In the genomic region with DNA sequence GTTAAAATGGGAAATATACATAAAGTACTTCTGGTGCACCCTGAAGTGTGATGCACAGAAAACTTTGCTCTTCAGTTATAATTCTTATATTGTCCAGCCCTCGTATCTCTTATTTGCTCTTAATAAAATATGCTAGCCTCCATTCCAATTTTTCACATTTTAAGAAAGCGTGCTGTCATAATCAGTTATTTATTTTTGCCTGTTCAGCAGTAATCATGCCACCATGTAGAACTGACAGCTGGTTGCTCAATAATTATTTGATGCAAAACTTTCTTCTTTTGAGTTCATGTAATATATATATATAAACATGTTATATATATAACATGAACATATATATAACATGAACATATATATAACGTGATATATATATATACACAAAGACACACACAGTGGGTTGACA, we compare ENCODE assay signal across 25 cellular contexts.
DNase-seq lines count a peak whose midpoint lies in the region; ATAC-seq, FAIRE-seq and TF ChIP-seq lines count a peak whose summit lies in the region.
"Had no signal": no experiment of that assay in that cellular context is flagged by ENCODE, and none has a peak within 500 bp of the region (broad histone marks: within the 10 kb centered on the region; RNA-seq: fewer than 3 reads in every experiment).

No MANE protein-coding gene starts in this region.

- no peaks in the 10 kb centered on the region for H3K9me3 ChIP-seq in HepG2 (ENCODE audit: low read length)
- no peaks in the 10 kb centered on the region for H3K9me3 ChIP-seq in right lobe of liver
- H3K9me3 ChIP-seq in K562 (replicated peaks; ENCODE audit: control insufficient read depth, insufficient read depth, low read depth, low read length), result no peaks in the 10 kb centered on the region
- no peaks in the 10 kb centered on the region for H3K9me3 ChIP-seq in mesenchymal stem cell (ENCODE audit: control insufficient read depth, low read length)
- H3K9me3 ChIP-seq: BE2C, BLaER1 had no signal

- H2BK5ac ChIP-seq in mesenchymal stem cell (ENCODE audit: low read depth, low read length, poor library complexity, severe bottlenecking), result no peak overlapping the region

- no peak overlapping the region for H3K27ac Mint-ChIP-seq in activated T-cell treated with anti-CD3 and anti-CD28 coated beads, Interleukin-2, amount 50 U/mL, for 24 hours
- H3K27ac Mint-ChIP-seq: CD14-positive monocyte; CD4-positive, alpha-beta memory T cell; CD4-positive, CD25-positive, alpha-beta regulatory T cell; CD8-positive, alpha-beta memory T cell had no signal

- H2BK12ac ChIP-seq in mesenchymal stem cell (ENCODE audit: low read length in 2 of 2), result no peak overlapping the region

- H3K27me3 ChIP-seq in HepG2 (ENCODE audit: control insufficient read depth in 1 of 2, insufficient read depth in 2 of 2, low read length in 2 of 2), result no peaks in the 10 kb centered on the region
- H3K27me3 ChIP-seq in right lobe of liver, result no peaks in the 10 kb centered on the region
- no peaks in the 10 kb centered on the region for H3K27me3 ChIP-seq in K562 (ENCODE audit: control insufficient read depth in 2 of 2, insufficient read depth in 2 of 2, low read length in 2 of 2)
- H3K27me3 ChIP-seq in mesenchymal stem cell (ENCODE audit: control insufficient read depth in 1 of 2, insufficient read depth in 1 of 2, low read length in 2 of 2), result no peaks in the 10 kb centered on the region
- H3K27me3 ChIP-seq: BE2C, BLaER1 had no signal

- H3K4me2 ChIP-seq in HepG2 (ENCODE audit: low read depth, low read length) (no peak overlapping the region), K562 (ENCODE audit: insufficient read depth, low read length) (no peak overlapping the region), mesenchymal stem cell (ENCODE audit: low read length, poor library complexity, severe bottlenecking) (no peak overlapping the region)
- H3K4me2 ChIP-seq: BLaER1 had no signal

- no peak overlapping the region for H3K4me3 ChIP-seq in HepG2 (replicated peaks in 1 of 3; ENCODE audit: insufficient read depth in 1 of 3, low read depth in 2 of 3, low read length in 3 of 3)
- no peak overlapping the region for H3K4me3 ChIP-seq in right lobe of liver
- no peak overlapping the region for H3K4me3 ChIP-seq in K562
- no peak overlapping the region for H3K4me3 ChIP-seq in mesenchymal stem cell (ENCODE audit: insufficient read depth in 1 of 2, low read depth in 1 of 2, low read length in 2 of 2)
- H3K4me3 ChIP-seq: BLaER1, GM12878 had no signal

- DNase-seq in HepG2 (ENCODE audit: low spot score) (no peak), right lobe of liver (no peak), K562 (ENCODE audit: extremely low read depth in 1 of 4, low spot score in 3 of 4) (no peak), mesenchymal stem cell (no peak)
- no peak for DNase-seq in activated T-cell treated with anti-CD3 and anti-CD28 coated beads, Interleukin-2, amount 50 U/mL, for 24 hours
- DNase-seq: ACHN; BE2C; C1 segment of cervical spinal cord; CD4-positive, alpha-beta memory T cell; CD4-positive, CD25-positive, alpha-beta regulatory T cell; CD8-positive, alpha-beta memory T cell; COR-L47; DMS 273 treated with DMSO at 0.1 percent for 48 hours; DMS153; DMS53; DMS79; DND-41; EL; GDM1 had no signal

- H2BK15ac ChIP-seq in mesenchymal stem cell (ENCODE audit: low read depth, poor library complexity, severe bottlenecking), result no peak overlapping the region

- H3K4me1 ChIP-seq in HepG2 (ENCODE audit: insufficient read depth, low read length) (peaks cover 24% of the 10 kb centered on the region), right lobe of liver (no peaks in the 10 kb centered on the region), K562 (replicated peaks in 1 of 2; ENCODE audit: control insufficient read depth in 2 of 2, insufficient read depth in 2 of 2, low read length in 2 of 2) (no peaks in the 10 kb centered on the region), mesenchymal stem cell (ENCODE audit: control insufficient read depth, insufficient read depth, low read depth, low read length) (no peaks in the 10 kb centered on the region)

- H3K27me3 Mint-ChIP-seq in activated T-cell treated with anti-CD3 and anti-CD28 coated beads, Interleukin-2, amount 50 U/mL, for 24 hours, result no peaks in the 10 kb centered on the region
- H3K27me3 Mint-ChIP-seq: CD4-positive, alpha-beta memory T cell; CD4-positive, CD25-positive, alpha-beta regulatory T cell; CD8-positive, alpha-beta memory T cell had no signal

- TF ChIP-seq POLR2A in HepG2 (IDR thresholded peaks at IDR 0.05; ENCODE audit: insufficient read depth in 1 of 2, low read depth in 2 of 2, low read length in 2 of 2) (no peak), right lobe of liver (IDR thresholded peaks at IDR 0.05) (no peak), K562 (conservative IDR thresholded peaks at IDR 0.05) (no peak)

- H2AFZ ChIP-seq in HepG2 (ENCODE audit: low read length) (no peak overlapping the region), K562 (ENCODE audit: low read depth, low read length) (no peak overlapping the region), mesenchymal stem cell (ENCODE audit: low read depth, low read length) (no peak overlapping the region)

- no peaks in the 10 kb centered on the region for H4K20me1 ChIP-seq in HepG2 (ENCODE audit: insufficient read depth, low read length)
- H4K20me1 ChIP-seq in K562 (replicated peaks; ENCODE audit: control insufficient read depth, insufficient read depth, low read length), result no peaks in the 10 kb centered on the region
- H4K20me1 ChIP-seq: BLaER1 had no signal

- CTCF ChIA-PET in HepG2 (lab: Yijun Ruan, JAX; ENCODE audit: low intra/inter-chr PET ratio, low total read pairs), result no interaction called here
- CTCF ChIA-PET in K562 (lab: Yijun Ruan, JAX; ENCODE audit: low intra/inter-chr PET ratio), result no interaction called here

- H3K23ac ChIP-seq in mesenchymal stem cell (ENCODE audit: low read length in 2 of 2), result no peak overlapping the region

- no peaks in the 10 kb centered on the region for H3K9me1 ChIP-seq in K562 (ENCODE audit: control insufficient read depth, insufficient read depth, low read length)

- H3K36me3 ChIP-seq in HepG2 (replicated peaks in 1 of 2; ENCODE audit: control insufficient read depth in 1 of 2, insufficient read depth in 2 of 2, low read length in 2 of 2) (no peaks in the 10 kb centered on the region), right lobe of liver (no peaks in the 10 kb centered on the region), K562 (ENCODE audit: control insufficient read depth, insufficient read depth, low read length) (no peaks in the 10 kb centered on the region), mesenchymal stem cell (ENCODE audit: control insufficient read depth in 1 of 2, insufficient read depth in 2 of 2, low read depth in 1 of 2, low read length in 2 of 2) (no peaks in the 10 kb centered on the region)
- H3K36me3 ChIP-seq: BE2C, BLaER1 had no signal

- no peak overlapping the region for H3K14ac ChIP-seq in mesenchymal stem cell (ENCODE audit: low read length in 2 of 2)

- H3K36me3 Mint-ChIP-seq in activated T-cell treated with anti-CD3 and anti-CD28 coated beads, Interleukin-2, amount 50 U/mL, for 24 hours (ENCODE audit: low read depth), result no peaks in the 10 kb centered on the region
- H3K36me3 Mint-ChIP-seq: CD14-positive monocyte; CD4-positive, alpha-beta memory T cell; CD4-positive, CD25-positive, alpha-beta regulatory T cell had no signal

- TF ChIP-seq CTCF in HepG2 (CRISPR knock-in tag; IDR thresholded peaks at IDR 0.05), result no peak
- no peak for TF ChIP-seq CTCF in right lobe of liver (IDR thresholded peaks at IDR 0.05)
- TF ChIP-seq CTCF in K562 (IDR thresholded peaks at IDR 0.05 in 2 of 3, conservative IDR thresholded peaks at IDR 0.05 in 1 of 3; ENCODE audit: insufficient read depth in 2 of 3, low read depth in 1 of 3, low read length in 3 of 3), result no peak

- no peak overlapping the region for H4K8ac ChIP-seq in mesenchymal stem cell (ENCODE audit: low read length)

- no peak overlapping the region for H3K4me3 Mint-ChIP-seq in activated T-cell treated with anti-CD3 and anti-CD28 coated beads, Interleukin-2, amount 50 U/mL, for 24 hours
- H3K4me3 Mint-ChIP-seq: CD14-positive monocyte; CD4-positive, alpha-beta memory T cell; CD4-positive, CD25-positive, alpha-beta regulatory T cell; CD8-positive, alpha-beta memory T cell had no signal

- ATAC-seq in HepG2 (no peak), right lobe of liver (no peak), K562 (no peak)

- TF ChIP-seq EP300 in HepG2 (IDR thresholded peaks at IDR 0.05; ENCODE audit: low read depth in 2 of 2, low read length in 2 of 2) (no peak), HepG2 (CRISPR knock-in tag; IDR thresholded peaks at IDR 0.05; ENCODE audit: borderline replicate concordance) (no peak), K562 (IDR thresholded peaks at IDR 0.05; ENCODE audit: low read length) (no peak)

- no peaks in the 10 kb centered on the region for H3K79me2 ChIP-seq in HepG2 (ENCODE audit: insufficient read depth, low read length)
- no peaks in the 10 kb centered on the region for H3K79me2 ChIP-seq in K562 (ENCODE audit: control insufficient read depth, insufficient read depth, low read length)

- H3K79me1 ChIP-seq in mesenchymal stem cell (replicated peaks; ENCODE audit: low read length, poor library complexity, severe bottlenecking), result no peaks in the 10 kb centered on the region

- no peak overlapping the region for H3K18ac ChIP-seq in mesenchymal stem cell (ENCODE audit: low read depth in 1 of 2, low read length in 2 of 2)

- intact Hi-C loops in HepG2 (cut with micrococcal nuclease; ENCODE audit: unreplicated experiment) (loop anchor here (5.0 kb wide), 1 partner anchor 81 kb away; no protein-coding TSS in a partner anchor), right lobe of liver (cut with DNase I) (no loop called here), K562 (cut with micrococcal nuclease) (no loop called here)

- no peak overlapping the region for H2AK5ac ChIP-seq in mesenchymal stem cell (ENCODE audit: low read length, severe bottlenecking)

- H3K27ac ChIP-seq in HepG2 (ENCODE audit: extremely low read length, insufficient read depth, low read length) (no peak overlapping the region), right lobe of liver (no peak overlapping the region), K562 (ENCODE audit: extremely low read depth, low read depth, low read length) (no peak overlapping the region), mesenchymal stem cell (ENCODE audit: low read length, poor library complexity, severe bottlenecking) (no peak overlapping the region)
- H3K27ac ChIP-seq: 22Rv1, BLaER1 had no signal

- H4K91ac ChIP-seq in mesenchymal stem cell (ENCODE audit: low read length), result no peak overlapping the region

- 23% methylated on average over 3 of the region's 3 CpGs for WGBS in HepG2 (ENCODE audit: low lambda C conversion rate)
- 49% methylated on average over 3 of the region's 3 CpGs for WGBS in right lobe of liver (ENCODE audit: insufficient coverage, low coverage, low lambda C conversion rate, missing lambda C conversion rate)
- WGBS in K562 (ENCODE audit: insufficient coverage, low coverage, missing lambda C conversion rate), result 3% methylated on average over 3 of the region's 3 CpGs
- 22% methylated on average over 1 of the region's 3 CpGs for WGBS in mesenchymal stem cell

- H3K9me3 Mint-ChIP-seq in activated T-cell treated with anti-CD3 and anti-CD28 coated beads, Interleukin-2, amount 50 U/mL, for 24 hours, result no peaks in the 10 kb centered on the region

- H2BK120ac ChIP-seq in mesenchymal stem cell (ENCODE audit: low read depth, low read length), result no peak overlapping the region

- no peak for FAIRE-seq in HepG2 (lab: Jason Lieb, UNC)
- FAIRE-seq in K562 (lab: Jason Lieb, UNC), result no peak
- FAIRE-seq: GM12878, GM18507, GM19239 had no signal

- no peak overlapping the region for H3K4ac ChIP-seq in mesenchymal stem cell (ENCODE audit: low read depth in 1 of 2, low read length in 2 of 2)

- TF ChIP-seq RAD21 in HepG2 (CRISPR knock-in tag; IDR thresholded peaks at IDR 0.05), result no peak
- TF ChIP-seq RAD21 in K562 (CRISPR knock-in tag; conservative IDR thresholded peaks at IDR 0.05 in 1 of 2, IDR thresholded peaks at IDR 0.05 in 1 of 2), result no peak

- H3K4me1 Mint-ChIP-seq in activated T-cell treated with anti-CD3 and anti-CD28 coated beads, Interleukin-2, amount 50 U/mL, for 24 hours (ENCODE audit: low read depth), result no peaks in the 10 kb centered on the region
- H3K4me1 Mint-ChIP-seq: CD14-positive monocyte; CD4-positive, alpha-beta memory T cell; CD4-positive, CD25-positive, alpha-beta regulatory T cell; CD8-positive, alpha-beta memory T cell had no signal

- H3K9ac ChIP-seq in HepG2 (ENCODE audit: insufficient read depth, low read depth, low read length) (no peak overlapping the region), K562 (ENCODE audit: insufficient read depth in 1 of 2, low read depth in 2 of 2, low read length in 2 of 2) (no peak overlapping the region), mesenchymal stem cell (ENCODE audit: low read length) (no peak overlapping the region)
- H3K9ac ChIP-seq: BLaER1 had no signal

- POLR2A ChIA-PET in HepG2 (lab: Yijun Ruan, JAX) (interaction anchor here (0.7 kb wide), 1 partner anchor 9 kb away, joined by 3 read pairs; no protein-coding TSS in a partner anchor), K562 (lab: Yijun Ruan, JAX) (no interaction called here)

- no TSS peak for BruUV-seq in HepG2 (replicated peaks; lab: Mats Ljungman, UMichigan)
- no TSS peak for BruUV-seq in K562 (replicated peaks; lab: Mats Ljungman, UMichigan)

- in situ Hi-C loops in HepG2 (cut with HindIII; ENCODE audit: extremely low pct_ligation_motif_present, low pct_unique_long_range_greater_than_20kb), result no loop called here
- in situ Hi-C loops in K562 (cut with MboI), result no loop called here

Comparison
In these comparisons a context has a peak if more than half of its experiments do, and no peak if none do; other contexts are left out.
1. Of the 241 proteins assayed by ChIP-seq in both HepG2 and K562: peak only in HepG2: MAFF and MAFK; only in K562: none; in both: none; in neither: 239.